ENCODE assay signal across 8 cellular contexts in the genomic region with DNA sequence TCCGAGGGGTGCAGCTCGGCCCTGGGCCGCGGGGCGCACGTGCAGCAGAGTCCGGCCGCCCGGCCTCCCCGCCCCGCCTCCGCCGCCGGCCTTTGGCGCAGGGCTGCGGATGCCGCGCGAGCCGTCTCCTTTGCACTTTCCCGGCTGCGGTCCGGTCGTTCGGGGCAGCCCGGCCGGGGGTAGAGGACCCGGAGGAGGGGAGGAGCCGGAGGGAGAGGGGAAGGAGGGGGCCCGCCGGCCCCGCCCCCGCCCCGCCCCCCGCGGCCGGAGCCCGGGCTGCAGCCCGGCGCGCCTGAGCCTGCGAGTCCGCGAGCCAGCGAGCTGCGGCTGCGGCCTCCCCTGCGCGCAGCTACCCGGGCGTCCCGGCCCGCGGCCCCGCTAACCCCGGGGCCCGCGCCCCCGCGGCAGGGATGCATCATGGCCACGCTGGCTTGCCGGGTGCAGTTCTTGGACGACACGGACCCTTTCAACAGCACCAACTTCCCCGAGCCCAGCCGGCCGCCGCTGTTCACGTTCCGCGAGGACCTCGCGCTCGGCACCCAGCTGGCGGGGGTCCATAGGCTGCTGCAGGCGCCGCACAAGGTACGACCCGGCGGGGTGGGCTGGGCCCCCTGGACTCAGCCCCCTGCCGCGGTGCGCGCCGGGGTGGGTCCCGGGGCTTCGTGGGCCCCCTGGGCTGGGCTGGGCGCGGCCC. TPM values are rescaled to one million over a fixed set of nuclear protein-coding genes. Genes with fewer than 3 reads are reported as not detected.
A peak's percentile ranks its signal among the peaks of the same experiment; 100 is the strongest.
DNase-seq lines count a peak whose midpoint lies in the region; ATAC-seq and TF ChIP-seq lines count a peak whose summit lies in the region.

TSS of gene FHOD3 (plus strand) at position 295 of the 694 bp plus-strand sequence. CDS start at position 418, 123 bp downstream.

- peak within 1 kb of the TSS; percentile 65 for H3K27ac ChIP-seq in PC-3 (ENCODE audit: low read length)
- H3K27ac ChIP-seq in effector memory CD4-positive, alpha-beta T cell (ENCODE audit: insufficient read depth, low read length, poor library complexity, severe bottlenecking), result no peak within 1 kb of the TSS
- no peak within 1 kb of the TSS for H3K27ac ChIP-seq in subcutaneous abdominal adipose tissue (ENCODE audit: low read depth, low read length)

- no peaks in the 10 kb centered on the region for H3K9me3 ChIP-seq in PC-3 (ENCODE audit: low read length)
- no peaks in the 10 kb centered on the region for H3K9me3 ChIP-seq in effector memory CD4-positive, alpha-beta T cell (ENCODE audit: control insufficient read depth, low read length)
- H3K9me3 ChIP-seq in subcutaneous abdominal adipose tissue (ENCODE audit: control insufficient read depth in 5 of 5, low read length in 5 of 5), result peaks cover 0 to 2% (median 0%) of the 10 kb centered on the region in 5 donors

- H3K36me3 ChIP-seq in PC-3 (ENCODE audit: low read depth, low read length), result no peaks in the 10 kb centered on the region
- H3K36me3 ChIP-seq in effector memory CD4-positive, alpha-beta T cell (ENCODE audit: control insufficient read depth, insufficient read depth, low read length), result no peaks in the 10 kb centered on the region
- no peaks in the 10 kb centered on the region for H3K36me3 ChIP-seq in subcutaneous abdominal adipose tissue (ENCODE audit: control insufficient read depth in 5 of 5, insufficient read depth in 5 of 5, low read length in 5 of 5)

- 0 out of 2 replicates have a peak, but pooled peaks cover 9% of the 10 kb centered on the region for H4K20me1 ChIP-seq in PC-3 (ENCODE audit: low read length)

- intact Hi-C loops in PC-3 (cut with micrococcal nuclease), result loop anchor here (2.0 to 10.0 kb wide), 2 partner anchors 75 to 457 kb away; no protein-coding TSS in a partner anchor
- intact Hi-C loops in lower leg skin (cut with DNase I; ENCODE audit: low total_unique reads), result no loop called here

- H3K79me2 ChIP-seq in PC-3 (ENCODE audit: low read length), result peaks cover 46% of the 10 kb centered on the region

- no peaks in the 10 kb centered on the region for H3K27me3 ChIP-seq in PC-3 (ENCODE audit: low read length)
- peaks cover 20% of the 10 kb centered on the region for H3K27me3 ChIP-seq in effector memory CD4-positive, alpha-beta T cell (replicated peaks; ENCODE audit: control insufficient read depth, insufficient read depth, low read length, poor library complexity, severe bottlenecking)
- peaks cover 2 to 16% (median 6%) of the 10 kb centered on the region in 5 donors for H3K27me3 ChIP-seq in subcutaneous abdominal adipose tissue (ENCODE audit: control insufficient read depth in 5 of 5, insufficient read depth in 4 of 5, low read length in 5 of 5)

- TF ChIP-seq CTCF in PC-3 (conservative IDR thresholded peaks at IDR 0.05; ENCODE audit: low read depth, low read length) (no peak), lower leg skin (IDR thresholded peaks at IDR 0.05) (no peak)

- H3K9ac ChIP-seq in PC-3 (ENCODE audit: low read length) (peak within 1 kb of the TSS; percentile 82), subcutaneous abdominal adipose tissue (ENCODE audit: low read length in 5 of 5) (peak within 1 kb of the TSS in 4 of 5 donors; percentile 35 to 71 (median 46))

- no peaks in the 10 kb centered on the region for H3K9me2 ChIP-seq in PC-3 (replicated peaks; ENCODE audit: low read length)

- BruUV-seq in PC-3 (replicated peaks; lab: Mats Ljungman, UMichigan), result no TSS peak

- H3F3A ChIP-seq in PC-3 (ENCODE audit: low read length, unreplicated experiment), result no peaks in the 10 kb centered on the region

- CTCF ChIA-PET in PC-3 (lab: Charles Lee), result interaction anchor here (0.6 to 0.7 kb wide), 3 partner anchors 12 to 602 kb away, joined by 3 to 6 read pairs (median 3); no protein-coding TSS in a partner anchor

- TF ChIP-seq POLR2A in lower leg skin (IDR thresholded peaks at IDR 0.05), result no peak

- WGBS in lower leg skin, 2 donors, result 0% methylated on average over 16 to 21 of the region's 89 CpGs

- DNase-seq in Ammon's horn (ENCODE audit: low spot score) (peak; percentile 43), PC-3 (peak; percentile 47), lower leg skin (ENCODE audit: low spot score in 2 of 2) (no peak)
- DNase-seq in effector memory CD4-positive, alpha-beta T cell, result no peak
- no peak for DNase-seq in activated CD4-positive, alpha-beta T cell treated with anti-CD3 and anti-CD28 coated beads, Interleukin-2, amount 50 U/mL, for 4 hours

- peaks cover 14% of the 10 kb centered on the region; the same call in 1 of the 2 replicates for H3K4me1 ChIP-seq in PC-3 (ENCODE audit: insufficient read depth, low read length)
- peaks cover 12% of the 10 kb centered on the region for H3K4me1 ChIP-seq in effector memory CD4-positive, alpha-beta T cell (ENCODE audit: control insufficient read depth, insufficient read depth, low read length, poor library complexity, severe bottlenecking)
- H3K4me1 ChIP-seq in subcutaneous abdominal adipose tissue (ENCODE audit: control insufficient read depth in 5 of 5, insufficient read depth in 5 of 5, low read length in 5 of 5), result peaks cover 0 to 17% (median 16%) of the 10 kb centered on the region in 5 donors

- H3K4me3 ChIP-seq in PC-3 (ENCODE audit: low read length) (peak within 1 kb of the TSS; percentile 71), lower leg skin (ENCODE audit: low read depth, poor library complexity, severe bottlenecking) (peak within 1 kb of the TSS; percentile 32), subcutaneous abdominal adipose tissue (ENCODE audit: low read depth in 1 of 5, low read length in 5 of 5) (peak within 1 kb of the TSS; percentile 57 to 72 (median 69))
- peak within 1 kb of the TSS; percentile 49 for H3K4me3 ChIP-seq in effector memory CD4-positive, alpha-beta T cell (ENCODE audit: insufficient read depth, low read depth, low read length, poor library complexity, severe bottlenecking)

- H2AFZ ChIP-seq in PC-3 (ENCODE audit: low read length), result 0 out of 2 replicates have a peak within 1 kb of the TSS, but pooled peaks have one; percentile 26

- peak; percentile 53 for ATAC-seq in GM18517 (IDR thresholded peaks at IDR 0.05; ENCODE audit: unreplicated experiment)
- peak; percentile 65 for ATAC-seq in HG03039 (IDR thresholded peaks at IDR 0.05; ENCODE audit: unreplicated experiment)
- ATAC-seq in PC-3, result peak; percentile 73

- H3K4me2 ChIP-seq in PC-3 (ENCODE audit: low read length), result peak within 1 kb of the TSS; percentile 81

- POLR2A ChIA-PET in PC-3 (lab: Charles Lee; ENCODE audit: unreplicated experiment), result interaction anchor here (1.0 kb wide), 1 partner anchor 12 kb away, joined by 6 read pairs; no protein-coding TSS in a partner anchor

RNA-seq across cellular contexts. Expression of gene FHOD3, which starts in this region (rescaled TPM):
- total RNA-seq in PC-3 (2014; rRNA removed) (18.1 and 32.2 TPM in 2 replicates), lower leg skin (10 to 100 TPM in 1 of 4 donors, 1 to 10 TPM in 3; 5.3 to 15.1 (median 7.8) TPM)

Comparison
In these comparisons a context has a peak if more than half of its experiments do, and no peak if none do; other contexts are left out.
1. DNase-seq: peak in Ammon's horn (single experiment) and PC-3 (single experiment); none in effector memory CD4-positive, alpha-beta T cell (0 of 3), lower leg skin (0 of 2) and activated CD4-positive, alpha-beta T cell treated with anti-CD3 and anti-CD28 coated beads, Interleukin-2, amount 50 U/mL, for 4 hours (0 of 2).
2. Peak in every context shown above with its lines, with median percentiles within 50 percentile points of each other: ATAC-seq and H3K4me3 ChIP-seq.